Comparison of ENCODE assay signal across 8 cellular contexts in genomic region chrX:39859991-39860861, GRCh38.
A peak's percentile ranks its signal among the peaks of the same experiment; 100 is the strongest.
DNase-seq lines count a peak whose midpoint lies in the region; ATAC-seq and TF ChIP-seq lines count a peak whose summit lies in the region.

No MANE protein-coding gene starts in this region.

- H3K27ac Mint-ChIP-seq in CD4-positive, alpha-beta T cell = peak overlapping the region; percentile 87

- peaks cover 28% of the 10 kb centered on the region for H3K4me1 Mint-ChIP-seq in CD4-positive, alpha-beta T cell (ENCODE audit: low read depth)

- POLR2A ChIA-PET in CD4-positive, alpha-beta T cell (lab: Charles Lee) = no interaction called here
- POLR2A ChIA-PET in RWPE1 (lab: Yijun Ruan, JAX; ENCODE audit: low non-redundant PET) = no interaction called here

- H3K4me3 Mint-ChIP-seq in CD4-positive, alpha-beta T cell = peak overlapping the region; percentile 30

- no peaks in the 10 kb centered on the region for H3K9me3 Mint-ChIP-seq in CD4-positive, alpha-beta T cell

- H3K27me3 Mint-ChIP-seq in CD4-positive, alpha-beta T cell = no peaks in the 10 kb centered on the region

- no peaks in the 10 kb centered on the region for H3K36me3 Mint-ChIP-seq in CD4-positive, alpha-beta T cell (ENCODE audit: low read depth)

- no peak overlapping the region for H3K27ac ChIP-seq in CD4-positive, alpha-beta T cell (ENCODE audit: low read depth, low read length)
- no peak overlapping the region for H3K27ac ChIP-seq in RWPE1

- H3K27me3 ChIP-seq in CD4-positive, alpha-beta T cell (ENCODE audit: control insufficient read depth, insufficient read depth, low read length) = no peaks in the 10 kb centered on the region

- ATAC-seq in CD4-positive, alpha-beta T cell (ENCODE audit: poor library complexity) = peak; percentile 41
- ATAC-seq in GM19351 (IDR thresholded peaks at IDR 0.05; ENCODE audit: unreplicated experiment) = peak; percentile 79
- ATAC-seq in HG03378 (IDR thresholded peaks at IDR 0.05; ENCODE audit: unreplicated experiment) = peak; percentile 68
- no peak for ATAC-seq in left colon

- CTCF ChIA-PET in CD4-positive, alpha-beta T cell (lab: Charles Lee) = interaction anchor here (0.6 to 1.3 kb wide), 4 partner anchors 31 to 407 kb away, joined by 3 to 5 read pairs (median 3); no protein-coding TSS in a partner anchor
- CTCF ChIA-PET in RWPE1 (lab: Yijun Ruan, JAX) = interaction anchor here (0.5 kb wide), 1 partner anchor 413 kb away, joined by 6 read pairs; no protein-coding TSS in a partner anchor

- TF ChIP-seq CTCF in CD4-positive, alpha-beta T cell (IDR thresholded peaks at IDR 0.05) = no peak
- TF ChIP-seq CTCF in RWPE1 (conservative IDR thresholded peaks at IDR 0.05; ENCODE audit: low read depth) = no peak

- intact Hi-C loops in CD4-positive, alpha-beta T cell (cut with DNase I, micrococcal nuclease) = loop anchor here (5.0 kb wide), 3 partner anchors 33 to 237 kb away; partner anchors contain the start of gene BCOR (in 1 of the 2)
- intact Hi-C loops in left colon (cut with DNase I, micrococcal nuclease) = no loop called here

- H3K9me3 ChIP-seq in CD4-positive, alpha-beta T cell (ENCODE audit: control insufficient read depth, low read length) = no peaks in the 10 kb centered on the region

- DNase-seq in CD4-positive, alpha-beta T cell = peak in 9 of 10 experiments; percentile 34 to 68 (median 58)
- DNase-seq in RWPE1 (ENCODE audit: low spot score) (peak; percentile 19), left colon (peak; percentile 32 to 35), NCI-H2081 treated with DMSO at 0.1 percent for 48 hours (lab: John Stamatoyannopoulos, UW) (no peak)
- DNase-seq in activated effector memory CD4-positive, alpha-beta T cell treated with anti-CD3 and anti-CD28 coated beads, Interleukin-2, amount 50 U/mL, for 16 hours = peak; percentile 92
- DNase-seq in stimulated activated naive CD4-positive, alpha-beta T cell treated with Interleukin-2 at 50 U/mL for 16 hours (lab: John Stamatoyannopoulos, UW) = peak; percentile 81

Comparison
In these comparisons a context has a peak if more than half of its experiments do, and no peak if none do; other contexts are left out.
1. intact Hi-C loops: an anchor here in CD4-positive, alpha-beta T cell (5.0 kb wide); none called in left colon.